Comparison of ENCODE assay signal across 15 cellular contexts in the genomic region with DNA sequence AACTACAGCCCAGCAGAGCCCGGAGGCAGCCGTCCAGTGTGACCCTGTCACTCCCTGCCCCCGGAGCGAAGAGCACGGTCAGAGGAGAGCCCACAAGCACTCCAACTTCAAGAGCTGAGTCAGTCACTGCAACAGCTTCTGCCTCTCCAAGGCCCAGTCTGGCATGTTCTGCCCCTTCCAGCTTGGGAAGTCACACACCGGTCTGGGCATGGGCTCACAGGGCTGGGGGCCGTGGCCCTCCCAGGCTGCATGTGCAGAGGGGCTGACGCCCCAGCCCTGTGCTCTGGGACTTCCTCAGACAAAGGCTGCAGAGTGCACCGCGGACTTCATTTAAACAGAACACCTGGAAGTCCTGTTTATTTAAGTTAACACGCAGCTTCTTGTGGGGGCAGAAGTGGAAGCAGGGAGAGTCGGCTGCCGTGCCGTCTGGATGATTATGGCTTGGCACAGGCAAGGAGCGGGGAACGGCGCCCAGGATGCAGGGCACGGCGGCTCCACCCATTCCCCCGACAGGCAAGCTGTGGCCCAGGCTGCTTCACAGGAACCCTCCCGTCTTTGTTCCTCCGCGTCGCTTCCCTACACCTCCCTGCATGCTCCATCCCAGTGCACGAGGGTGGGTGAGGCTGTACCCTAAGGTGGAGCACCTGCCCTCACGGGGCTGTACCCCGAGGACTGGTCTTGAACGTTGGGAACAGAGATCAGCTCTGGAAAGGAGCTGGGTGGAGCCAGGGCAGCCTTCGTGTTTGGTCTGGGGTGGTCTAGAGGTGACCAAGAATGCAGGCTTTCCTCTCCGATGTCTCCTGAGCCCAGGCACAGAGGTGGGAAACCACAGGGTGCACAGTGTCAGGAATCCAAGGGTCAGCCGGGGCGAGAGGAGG.
DNase-seq lines count a peak whose midpoint lies in the region; ATAC-seq and TF ChIP-seq lines count a peak whose summit lies in the region.
"Had no signal": no experiment of that assay in that cellular context is flagged by ENCODE, and none has a peak within 500 bp of the region (broad histone marks: within the 10 kb centered on the region; RNA-seq: fewer than 3 reads in every experiment).

No MANE protein-coding gene starts in this region.

- H3K79me2 ChIP-seq in H9 (ENCODE audit: insufficient read depth, low read length): no peaks in the 10 kb centered on the region

- no peak overlapping the region for H3T11ph ChIP-seq in H9 (ENCODE audit: low read length)

- H3K27ac Mint-ChIP-seq in H9: peak overlapping the region in 2 of 3 experiments; percentile 24 to 27; a peak in 2 of 7 replicates
- H3K27ac Mint-ChIP-seq: effector memory CD8-positive, alpha-beta T cell had no signal

- no peak overlapping the region for H4K8ac ChIP-seq in H9 (replicated peaks; ENCODE audit: insufficient read length, low read depth, low read length)

- no peak overlapping the region for H3K56ac ChIP-seq in H9 (ENCODE audit: insufficient read length, low read depth, low read length)

- H3K18ac ChIP-seq in H9 (ENCODE audit: insufficient read length, low read depth, low read length): peak overlapping the region; percentile 39

- H3K4me2 ChIP-seq in H9 (ENCODE audit: insufficient read depth, insufficient read length, low read length): no peak overlapping the region

- H2BK120ac ChIP-seq in H9 (ENCODE audit: low read depth, low read length, poor library complexity, severe bottlenecking): no peak overlapping the region

- H3K23ac ChIP-seq in H9 (ENCODE audit: insufficient read length, low read depth, low read length): no peak overlapping the region

- WGBS in H9 (ENCODE audit: extremely low coverage, insufficient read length, low lambda C conversion rate): no CpG with 5 or more reads among the region's 32 CpGs
- WGBS in aorta, 2 donors: 82 to 84% methylated on average over 30 to 32 of the region's 32 CpGs

- peaks cover 4 to 17% of the 10 kb centered on the region in 2 experiments for H3K4me1 Mint-ChIP-seq in H9

- no peak overlapping the region for H3K4me3 Mint-ChIP-seq in H9
- H3K4me3 Mint-ChIP-seq: effector memory CD8-positive, alpha-beta T cell had no signal

- H3K4me1 ChIP-seq in H9 (ENCODE audit: insufficient read depth, low read length) (no peaks in the 10 kb centered on the region; the same call in 1 of the 2 replicates), aorta (ENCODE audit: control insufficient read depth in 1 of 2, insufficient read depth in 2 of 2, low read length in 2 of 2) (no peaks in the 10 kb centered on the region)
- H3K4me1 ChIP-seq: gastrocnemius medialis had no signal

- H2BK12ac ChIP-seq in H9 (ENCODE audit: insufficient read length, low read depth, low read length): no peak overlapping the region

- H2BK15ac ChIP-seq in H9 (ENCODE audit: low read depth, low read length): no peak overlapping the region

- H2BK20ac ChIP-seq in H9 (ENCODE audit: low read depth, low read length, poor library complexity, severe bottlenecking): no peak overlapping the region

- no peaks in the 10 kb centered on the region for H3K36me3 ChIP-seq in aorta (ENCODE audit: control insufficient read depth in 1 of 2, insufficient read depth in 2 of 2, low read length in 1 of 2)
- H3K36me3 ChIP-seq: gastrocnemius medialis had no signal

- no peak for TF ChIP-seq CTCF in H9 (conservative IDR thresholded peaks at IDR 0.05)

- no peaks in the 10 kb centered on the region for H3K79me1 ChIP-seq in H9 (ENCODE audit: insufficient read depth, low read depth, low read length, poor library complexity, severe bottlenecking)

- no peak overlapping the region for H2AK5ac ChIP-seq in H9 (ENCODE audit: insufficient read length, low read length)

- H3K14ac ChIP-seq in H9 (ENCODE audit: insufficient read depth, low read length): peak overlapping the region; percentile 81

- H4K5ac ChIP-seq in H9 (ENCODE audit: insufficient read length, low read depth, low read length): no peak overlapping the region

- intact Hi-C loops in aorta (cut with DNase I): no loop called here

- no peak overlapping the region for H4K91ac ChIP-seq in H9 (ENCODE audit: insufficient read length, low read depth, low read length)

- peak; percentile 45 for ATAC-seq in esophagus mucosa
- no peak for ATAC-seq in aorta (ENCODE audit: low FRiP score)
- ATAC-seq in GM18519 (IDR thresholded peaks at IDR 0.05; ENCODE audit: low FRiP score, unreplicated experiment): no peak
- ATAC-seq in GM21515 (IDR thresholded peaks at IDR 0.05; ENCODE audit: unreplicated experiment): no peak
- ATAC-seq: effector memory CD8-positive, alpha-beta T cell; gastrocnemius medialis had no signal

- H4K20me1 ChIP-seq in H9 (ENCODE audit: control insufficient read depth, insufficient read depth, insufficient read length): no peaks in the 10 kb centered on the region

- no peaks in the 10 kb centered on the region for H3K23me2 ChIP-seq in H9 (ENCODE audit: insufficient read length, low read depth, low read length, poor library complexity, severe bottlenecking)

- H3K27ac ChIP-seq in H9 (ENCODE audit: insufficient read length, low read depth, low read length) (no peak overlapping the region), aorta (ENCODE audit: low read depth in 1 of 2, low read length in 2 of 2) (no peak overlapping the region)
- H3K27ac ChIP-seq: C4-2B, gastrocnemius medialis, VCaP had no signal

- no peak overlapping the region for H2AFZ ChIP-seq in H9 (ENCODE audit: low read length)

- H3K9me3 Mint-ChIP-seq in H9: no peaks in the 10 kb centered on the region; a peak in 1 of 5 replicates
- H3K9me3 Mint-ChIP-seq: effector memory CD8-positive, alpha-beta T cell had no signal

- H3K27me3 ChIP-seq in H9 (ENCODE audit: insufficient read depth, low read length) (no peaks in the 10 kb centered on the region), aorta (ENCODE audit: control insufficient read depth in 1 of 2, insufficient read depth in 2 of 2, low read length in 1 of 2) (no peaks in the 10 kb centered on the region)
- H3K27me3 ChIP-seq: gastrocnemius medialis had no signal

- H3K9me3 ChIP-seq in H9 (ENCODE audit: control insufficient read depth, low read depth, low read length): no peaks in the 10 kb centered on the region
- no peaks in the 10 kb centered on the region for H3K9me3 ChIP-seq in aorta (ENCODE audit: control insufficient read depth, low read length)
- H3K9me3 ChIP-seq: gastrocnemius medialis had no signal

- no peak overlapping the region for H3K9ac ChIP-seq in H9 (ENCODE audit: extremely low read depth, insufficient read length, low read length)

- H3K36me3 Mint-ChIP-seq in H9 (ENCODE audit: insufficient read depth in 1 of 3, low read depth in 3 of 3): peaks cover 3 to 10% (median 3%) of the 10 kb centered on the region in 3 experiments; a peak in 3 of 7 replicates

- H2BK5ac ChIP-seq in H9 (ENCODE audit: insufficient read length, low read length): no peak overlapping the region

- H3K4ac ChIP-seq in H9 (ENCODE audit: low read depth, low read length): no peak overlapping the region

- DNase-seq in DMS53 (lab: John Stamatoyannopoulos, UW) (peak; percentile 79), H9 (no peak), renal cortical epithelial cell (ENCODE audit: low read depth) (peak; percentile 4), aorta (no peak), amniotic stem cell (lab: John Stamatoyannopoulos, UW) (no peak)
- DNase-seq: activated naive CD4-positive, alpha-beta T cell treated with Interleukin-2 at 50 U/mL for 16 hours; effector memory CD8-positive, alpha-beta T cell; gastrocnemius medialis; stimulated activated CD4-positive, alpha-beta T cell treated with anti-CD3 and anti-CD28 coated beads, Interleukin-12 subunit alpha, Interleukin-12 subunit beta, amount 100 ng/mL, for 4 hours; substantia nigra had no signal

- no peak overlapping the region for H3K4me3 ChIP-seq in aorta (ENCODE audit: low read length in 2 of 2)
- H3K4me3 ChIP-seq: gastrocnemius medialis had no signal

- no peaks in the 10 kb centered on the region for H3K27me3 Mint-ChIP-seq in H9 (ENCODE audit: low read depth)
- H3K27me3 Mint-ChIP-seq: effector memory CD8-positive, alpha-beta T cell had no signal

Comparison
In these comparisons a context has a peak if more than half of its experiments do, and no peak if none do; other contexts are left out.
1. DNase-seq: peak in DMS53 (single experiment) and renal cortical epithelial cell (single experiment); none in H9 (single experiment), aorta (0 of 2) and amniotic stem cell (single experiment).